In genomic region chr2:85276571-85277121, GRCh38 we compare ENCODE assay signal across 1 cellular context.
TF ChIP-seq lines count a peak whose summit lies in the region.

No MANE protein-coding gene starts in this region.

TF ChIP-seq in GM23338, 12 proteins besides CTCF, POLR2A, EP300 and RAD21 (continued from another document):
- TF ChIP-seq, protein P1, sequence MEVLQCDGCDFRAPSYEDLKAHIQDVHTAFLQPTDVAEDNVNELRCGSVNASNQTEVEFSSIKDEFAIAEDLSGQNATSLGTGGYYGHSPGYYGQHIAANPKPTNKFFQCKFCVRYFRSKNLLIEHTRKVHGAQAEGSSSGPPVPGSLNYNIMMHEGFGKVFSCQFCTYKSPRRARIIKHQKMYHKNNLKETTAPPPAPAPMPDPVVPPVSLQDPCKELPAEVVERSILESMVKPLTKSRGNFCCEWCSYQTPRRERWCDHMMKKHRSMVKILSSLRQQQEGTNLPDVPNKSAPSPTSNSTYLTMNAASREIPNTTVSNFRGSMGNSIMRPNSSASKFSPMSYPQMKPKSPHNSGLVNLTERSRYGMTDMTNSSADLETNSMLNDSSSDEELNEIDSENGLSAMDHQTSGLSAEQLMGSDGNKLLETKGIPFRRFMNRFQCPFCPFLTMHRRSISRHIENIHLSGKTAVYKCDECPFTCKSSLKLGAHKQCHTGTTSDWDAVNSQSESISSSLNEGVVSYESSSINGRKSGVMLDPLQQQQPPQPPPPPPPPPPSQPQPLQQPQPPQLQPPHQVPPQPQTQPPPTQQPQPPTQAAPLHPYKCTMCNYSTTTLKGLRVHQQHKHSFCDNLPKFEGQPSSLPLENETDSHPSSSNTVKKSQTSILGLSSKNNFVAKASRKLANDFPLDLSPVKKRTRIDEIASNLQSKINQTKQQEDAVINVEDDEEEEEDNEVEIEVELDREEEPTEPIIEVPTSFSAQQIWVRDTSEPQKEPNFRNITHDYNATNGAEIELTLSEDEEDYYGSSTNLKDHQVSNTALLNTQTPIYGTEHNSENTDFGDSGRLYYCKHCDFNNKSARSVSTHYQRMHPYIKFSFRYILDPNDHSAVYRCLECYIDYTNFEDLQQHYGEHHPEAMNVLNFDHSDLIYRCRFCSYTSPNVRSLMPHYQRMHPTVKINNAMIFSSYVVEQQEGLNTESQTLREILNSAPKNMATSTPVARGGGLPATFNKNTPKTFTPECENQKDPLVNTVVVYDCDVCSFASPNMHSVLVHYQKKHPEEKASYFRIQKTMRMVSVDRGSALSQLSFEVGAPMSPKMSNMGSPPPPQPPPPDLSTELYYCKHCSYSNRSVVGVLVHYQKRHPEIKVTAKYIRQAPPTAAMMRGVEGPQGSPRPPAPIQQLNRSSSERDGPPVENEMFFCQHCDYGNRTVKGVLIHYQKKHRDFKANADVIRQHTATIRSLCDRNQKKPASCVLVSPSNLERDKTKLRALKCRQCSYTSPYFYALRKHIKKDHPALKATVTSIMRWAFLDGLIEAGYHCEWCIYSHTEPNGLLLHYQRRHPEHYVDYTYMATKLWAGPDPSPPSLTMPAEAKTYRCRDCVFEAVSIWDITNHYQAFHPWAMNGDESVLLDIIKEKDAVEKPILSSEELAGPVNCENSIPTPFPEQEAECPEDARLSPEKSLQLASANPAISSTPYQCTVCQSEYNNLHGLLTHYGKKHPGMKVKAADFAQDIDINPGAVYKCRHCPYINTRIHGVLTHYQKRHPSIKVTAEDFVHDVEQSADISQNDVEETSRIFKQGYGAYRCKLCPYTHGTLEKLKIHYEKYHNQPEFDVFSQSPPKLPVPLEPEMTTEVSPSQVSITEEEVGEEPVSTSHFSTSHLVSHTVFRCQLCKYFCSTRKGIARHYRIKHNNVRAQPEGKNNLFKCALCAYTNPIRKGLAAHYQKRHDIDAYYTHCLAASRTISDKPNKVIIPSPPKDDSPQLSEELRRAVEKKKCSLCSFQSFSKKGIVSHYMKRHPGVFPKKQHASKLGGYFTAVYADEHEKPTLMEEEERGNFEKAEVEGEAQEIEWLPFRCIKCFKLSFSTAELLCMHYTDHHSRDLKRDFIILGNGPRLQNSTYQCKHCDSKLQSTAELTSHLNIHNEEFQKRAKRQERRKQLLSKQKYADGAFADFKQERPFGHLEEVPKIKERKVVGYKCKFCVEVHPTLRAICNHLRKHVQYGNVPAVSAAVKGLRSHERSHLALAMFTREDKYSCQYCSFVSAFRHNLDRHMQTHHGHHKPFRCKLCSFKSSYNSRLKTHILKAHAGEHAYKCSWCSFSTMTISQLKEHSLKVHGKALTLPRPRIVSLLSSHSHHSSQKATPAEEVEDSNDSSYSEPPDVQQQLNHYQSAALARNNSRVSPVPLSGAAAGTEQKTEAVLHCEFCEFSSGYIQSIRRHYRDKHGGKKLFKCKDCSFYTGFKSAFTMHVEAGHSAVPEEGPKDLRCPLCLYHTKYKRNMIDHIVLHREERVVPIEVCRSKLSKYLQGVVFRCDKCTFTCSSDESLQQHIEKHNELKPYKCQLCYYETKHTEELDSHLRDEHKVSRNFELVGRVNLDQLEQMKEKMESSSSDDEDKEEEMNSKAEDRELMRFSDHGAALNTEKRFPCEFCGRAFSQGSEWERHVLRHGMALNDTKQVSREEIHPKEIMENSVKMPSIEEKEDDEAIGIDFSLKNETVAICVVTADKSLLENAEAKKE (CRISPR knock-in tag; IDR thresholded peaks at IDR 0.05), result no peak
- TF ChIP-seq POLR2AphosphoS5 (IDR thresholded peaks at IDR 0.05; ENCODE audit: low read depth), result no peak
- TF ChIP-seq EZH2phosphoT487 (IDR thresholded peaks at IDR 0.05; ENCODE audit: unreplicated experiment), result no peak
- TF ChIP-seq CREB1 (CRISPR knock-in tag; IDR thresholded peaks at IDR 0.05; ENCODE audit: low read depth), result no peak
- TF ChIP-seq EZH2 (IDR thresholded peaks at IDR 0.05; ENCODE audit: low read depth, unreplicated experiment), result no peak
- no peak for TF ChIP-seq ZNF114 (CRISPR knock-in tag; IDR thresholded peaks at IDR 0.05)
- TF ChIP-seq REST (IDR thresholded peaks at IDR 0.05; ENCODE audit: unreplicated experiment), result no peak
- no peak for TF ChIP-seq STAT1 (IDR thresholded peaks at IDR 0.05; ENCODE audit: unreplicated experiment)
- TF ChIP-seq, protein P2, sequence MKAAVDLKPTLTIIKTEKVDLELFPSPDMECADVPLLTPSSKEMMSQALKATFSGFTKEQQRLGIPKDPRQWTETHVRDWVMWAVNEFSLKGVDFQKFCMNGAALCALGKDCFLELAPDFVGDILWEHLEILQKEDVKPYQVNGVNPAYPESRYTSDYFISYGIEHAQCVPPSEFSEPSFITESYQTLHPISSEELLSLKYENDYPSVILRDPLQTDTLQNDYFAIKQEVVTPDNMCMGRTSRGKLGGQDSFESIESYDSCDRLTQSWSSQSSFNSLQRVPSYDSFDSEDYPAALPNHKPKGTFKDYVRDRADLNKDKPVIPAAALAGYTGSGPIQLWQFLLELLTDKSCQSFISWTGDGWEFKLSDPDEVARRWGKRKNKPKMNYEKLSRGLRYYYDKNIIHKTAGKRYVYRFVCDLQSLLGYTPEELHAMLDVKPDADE (IDR thresholded peaks at IDR 0.05), result no peak
